In the genomic region with DNA sequence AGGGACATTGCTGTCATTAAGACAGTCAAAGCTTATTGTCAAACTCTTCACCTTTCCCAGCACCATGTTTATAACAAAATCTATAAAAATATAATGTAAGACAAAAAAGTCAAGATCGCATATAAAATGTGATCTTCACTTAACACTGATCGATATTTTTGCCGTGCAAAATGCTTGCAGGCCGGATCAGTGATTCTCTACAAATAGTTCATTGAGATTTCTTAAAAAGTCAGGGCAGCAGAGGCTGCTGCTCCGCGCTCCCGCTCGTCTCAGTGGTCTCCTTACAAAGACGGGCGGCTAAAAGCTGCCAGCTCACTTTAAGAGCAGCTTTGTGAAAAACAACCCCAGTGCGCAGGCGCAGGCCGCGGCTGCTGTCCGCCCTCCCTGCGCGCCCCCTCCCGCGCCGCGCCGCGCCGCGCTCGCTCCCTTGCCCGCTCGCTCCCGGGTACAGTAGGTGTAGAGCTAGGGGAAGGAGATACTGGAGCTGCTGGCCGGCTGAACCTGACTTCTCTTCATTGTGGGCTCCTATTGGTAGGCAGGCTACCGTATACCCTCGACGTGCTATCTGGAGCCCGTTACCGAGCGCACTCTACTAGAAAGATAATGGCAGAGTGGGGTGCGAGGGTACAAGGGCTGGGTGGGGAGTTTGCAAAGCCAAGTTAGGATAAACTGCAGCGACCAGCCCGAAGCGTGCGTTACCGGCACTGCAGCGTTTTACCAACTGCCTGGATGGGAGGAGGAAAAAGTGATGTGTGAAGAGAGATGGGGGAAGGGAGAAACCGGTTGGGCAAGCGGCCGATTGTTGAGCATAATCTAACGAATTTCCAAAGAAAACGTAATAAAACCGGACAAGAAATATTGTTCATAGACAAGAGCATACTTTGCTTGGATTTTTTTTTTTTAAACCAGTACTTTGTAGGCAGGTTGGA, we compare ENCODE assay signal across 8 cellular contexts. TPM values are rescaled to one million over a fixed set of nuclear protein-coding genes. Genes with fewer than 3 reads are reported as not detected.
DNase-seq lines count a peak whose midpoint lies in the region; ATAC-seq lines count a peak whose summit lies in the region.

ARRDC3 (minus strand) TSS at position 291 of the 929 bp plus-strand sequence; CDS start at position 66, 225 bp downstream.

- peaks cover 27 to 31% (median 29%) of the 10 kb centered on the region in 3 donors for H3K4me1 Mint-ChIP-seq in CD8-positive, alpha-beta memory T cell

- peak within 1 kb of the TSS; percentile 94 for H3K4me3 ChIP-seq in CD8-positive, alpha-beta memory T cell (ENCODE audit: low read length)

- peak within 1 kb of the TSS; percentile 95 to 100 (median 98) for H3K27ac Mint-ChIP-seq in CD8-positive, alpha-beta memory T cell

- H3K9me3 Mint-ChIP-seq in CD8-positive, alpha-beta memory T cell = no peaks in the 10 kb centered on the region

- peak; percentile 92 to 97 (median 96) for DNase-seq in CD8-positive, alpha-beta memory T cell
- peak; percentile 72 for DNase-seq in HPDE6-E6E7 (ENCODE audit: extremely low spot score)
- DNase-seq in NK-92 treated with Interleukin-12 subunit alpha and Interleukin-12 subunit beta, amount 100 ng/mL, for 24 hours (lab: John Stamatoyannopoulos, UW) = peak; percentile 97
- DNase-seq in activated CD8-positive, alpha-beta memory T cell treated with anti-CD3 and anti-CD28 coated beads for 24 hours = peak; percentile 98
- peak; percentile 94 for DNase-seq in effector CD4-positive, alpha-beta T cell
- peak; percentile 97 for DNase-seq in lung microvascular endothelial cell (ENCODE audit: low read depth in 2 of 2)
- peak; percentile 88 to 91 (median 89) for DNase-seq in stimulated activated CD4-positive, alpha-beta T cell treated with anti-CD3 and anti-CD28 coated beads, TNF-alpha, amount 100 ng/mL, for 4 hours (ENCODE audit: low read depth in 3 of 3)

- H3K36me3 ChIP-seq in CD8-positive, alpha-beta memory T cell (ENCODE audit: insufficient read depth, low read length) = peaks cover 1% of the 10 kb centered on the region

- peak; percentile 46 for ATAC-seq in GM19467 (IDR thresholded peaks at IDR 0.05; ENCODE audit: unreplicated experiment)

- H3K27me3 Mint-ChIP-seq in CD8-positive, alpha-beta memory T cell = peaks cover 0 to 2% of the 10 kb centered on the region in 2 donors

- peak within 1 kb of the TSS; percentile 94 to 100 (median 96) for H3K4me3 Mint-ChIP-seq in CD8-positive, alpha-beta memory T cell

- POLR2A ChIA-PET in CD8-positive, alpha-beta memory T cell (lab: Charles Lee) = interaction anchor here (0.5 to 3.7 kb wide), 17 partner anchors 9 to 974 kb away, joined by 3 to 29 read pairs (median 5); partner anchors contain the start of genes CETN3 and LYSMD3

- CTCF ChIA-PET in CD8-positive, alpha-beta memory T cell (lab: Charles Lee) = interaction anchor here (0.5 to 8.8 kb wide), 21 partner anchors 12 to 517 kb away, joined by 3 to 137 read pairs (median 8); no protein-coding TSS in a partner anchor

- no peaks in the 10 kb centered on the region for H3K9me3 ChIP-seq in CD8-positive, alpha-beta memory T cell (ENCODE audit: low read length)

- peak within 1 kb of the TSS; percentile 100 for H3K27ac ChIP-seq in CD8-positive, alpha-beta memory T cell (ENCODE audit: low read depth, low read length)

- no peaks in the 10 kb centered on the region for H3K27me3 ChIP-seq in CD8-positive, alpha-beta memory T cell (ENCODE audit: insufficient read depth, low read length, poor library complexity, severe bottlenecking)

- peaks cover 0 to 43% (median 0%) of the 10 kb centered on the region in 3 donors for H3K36me3 Mint-ChIP-seq in CD8-positive, alpha-beta memory T cell

- H3K4me1 ChIP-seq in CD8-positive, alpha-beta memory T cell (ENCODE audit: insufficient read depth, low read length) = peaks cover 18% of the 10 kb centered on the region

RNA-seq across cellular contexts. Expression of gene ARRDC3, which starts in this region (rescaled TPM):
- total RNA-seq in CD8-positive, alpha-beta memory T cell = 10 to 100 TPM; 30.3 to 32.4 TPM
- polyA plus RNA-seq in CD8-positive, alpha-beta memory T cell = 54.4 TPM
- 61.0 and 95.6 TPM in 2 replicates for total RNA-seq in lung microvascular endothelial cell

Comparison
In these comparisons a context has a peak if more than half of its experiments do, and no peak if none do; other contexts are left out.
1. Peak in every context shown above with its lines: DNase-seq, ATAC-seq, H3K4me3 ChIP-seq and H3K27ac ChIP-seq.